In the genomic region with DNA sequence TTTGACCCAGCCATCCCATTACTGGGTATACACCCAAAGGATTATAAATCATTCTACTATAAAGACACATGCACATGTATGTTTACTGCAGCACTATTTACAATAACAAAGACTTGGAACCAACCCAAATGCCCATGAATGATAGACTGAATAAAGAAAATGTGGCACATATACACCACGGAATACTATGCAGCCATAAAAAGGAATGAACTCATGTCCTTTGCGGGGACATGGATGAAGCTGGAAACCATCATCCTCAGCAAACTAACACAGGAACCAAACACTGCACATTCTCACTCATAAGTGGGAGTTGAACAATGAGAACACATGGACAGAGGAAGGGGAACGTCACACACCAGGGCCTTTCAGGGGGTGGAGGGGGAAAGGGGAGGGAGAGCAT, we compare ENCODE assay signal across 9 cellular contexts. TPM values are rescaled to one million over a fixed set of nuclear protein-coding genes. Genes with fewer than 3 reads are reported as not detected.
"Had no signal": no experiment of that assay in that cellular context is flagged by ENCODE, and none has a peak within 500 bp of the region (broad histone marks: within the 10 kb centered on the region; RNA-seq: fewer than 3 reads in every experiment).

No MANE protein-coding gene starts in this region.

RNA-seq across cellular contexts. Expression of a gene that starts 28.8 kb away (rescaled TPM):
- total RNA-seq: suprapubic skin, temporal lobe, thoracic aorta, tibial nerve, upper lobe of right lung, ureter, urinary bladder, uterus, vagina had no signal
